1 cellular context compared by ENCODE assay signal in the genomic region with DNA sequence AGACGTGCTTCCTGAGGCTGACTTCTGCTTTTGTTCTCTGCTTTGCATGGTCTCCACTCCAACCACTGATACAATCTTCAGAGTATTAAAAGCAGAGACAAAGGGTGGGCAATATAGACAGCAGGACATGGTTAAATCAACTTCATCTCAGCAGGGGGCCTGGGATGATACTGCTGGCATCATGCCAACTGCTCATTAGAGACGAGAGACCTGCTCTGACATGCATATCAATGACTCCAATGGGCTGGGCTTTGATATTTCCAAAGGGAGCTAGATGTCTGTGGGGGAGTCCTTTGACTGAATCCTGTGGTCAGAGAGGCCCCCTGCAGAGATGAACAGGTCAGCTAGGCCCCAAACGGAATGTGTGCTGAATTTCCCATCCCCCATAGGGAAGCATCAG.
TF ChIP-seq lines count a peak whose summit lies in the region.

No MANE protein-coding gene starts in this region.

TF ChIP-seq in HEK293, 187 proteins besides CTCF, POLR2A, EP300 and RAD21 (continued from another document):
- TF ChIP-seq ZIC2 (tag by site-specific recombination; IDR thresholded peaks at IDR 0.05) (peak; percentile 84), ZNF544 (tag by site-specific recombination; IDR thresholded peaks at IDR 0.05) (peak; percentile 89), GLIS1 (tag by site-specific recombination; IDR thresholded peaks at IDR 0.05) (peak; percentile 67; the same call in 1 of the 2 replicates), ZFP69B (tag by site-specific recombination; IDR thresholded peaks at IDR 0.05) (no peak), ZSCAN30 (tag by site-specific recombination; IDR thresholded peaks at IDR 0.05) (no peak)
